ENCODE assay signal across 26 cellular contexts in genomic region chr10:132696728-132697567, GRCh38.
DNase-seq lines count a peak whose midpoint lies in the region; ATAC-seq and TF ChIP-seq lines count a peak whose summit lies in the region.
"Had no signal": no experiment of that assay in that cellular context is flagged by ENCODE, and none has a peak within 500 bp of the region (broad histone marks: within the 10 kb centered on the region; RNA-seq: fewer than 3 reads in every experiment).

No MANE protein-coding gene starts in this region.

- POLR2A ChIA-PET in activated CD8-positive, alpha-beta T cell treated with anti-CD3 and anti-CD28 coated beads, Interleukin-2, amount 10 ng/mL, durations not matched to agents 7 days and 5 days (lab: Charles Lee): no interaction called here

- H3K27ac Mint-ChIP-seq in activated naive CD4-positive, alpha-beta T cell treated with anti-CD3 and anti-CD28 coated beads, Interleukin-2, amount 10 ng/mL, durations not matched to agents 7 days and 5 days: peak overlapping the region; percentile 42
- no peak overlapping the region for H3K27ac Mint-ChIP-seq in endodermal cell
- H3K27ac Mint-ChIP-seq in activated CD8-positive, alpha-beta T cell treated with anti-CD3 and anti-CD28 coated beads, Interleukin-2, amount 10 ng/mL, durations not matched to agents 7 days and 5 days: no peak overlapping the region
- H3K27ac Mint-ChIP-seq: activated CD4-positive, alpha-beta T cell treated with anti-CD3 and anti-CD28 coated beads, Interleukin-2, amount 10 ng/mL, durations not matched to agents 7 days and 5 days; activated naive CD8-positive, alpha-beta T cell treated with anti-CD3 and anti-CD28 coated beads for 36 hours; B cell had no signal

- peaks cover 8% of the 10 kb centered on the region for H3K9me3 Mint-ChIP-seq in activated naive CD4-positive, alpha-beta T cell treated with anti-CD3 and anti-CD28 coated beads, Interleukin-2, amount 10 ng/mL, durations not matched to agents 7 days and 5 days
- peaks cover 7% of the 10 kb centered on the region for H3K9me3 Mint-ChIP-seq in endodermal cell
- H3K9me3 Mint-ChIP-seq in activated CD8-positive, alpha-beta T cell treated with anti-CD3 and anti-CD28 coated beads, Interleukin-2, amount 10 ng/mL, durations not matched to agents 7 days and 5 days (ENCODE audit: insufficient read depth): peaks cover 22% of the 10 kb centered on the region
- H3K9me3 Mint-ChIP-seq: activated naive CD8-positive, alpha-beta T cell treated with anti-CD3 and anti-CD28 coated beads for 36 hours had no signal

- no peak overlapping the region for H3K27ac ChIP-seq in endodermal cell (ENCODE audit: low read depth, low read length)
- H3K27ac ChIP-seq in lower lobe of right lung: no peak overlapping the region
- H3K27ac ChIP-seq in suprapubic skin: no peak overlapping the region
- H3K27ac ChIP-seq: foreskin keratinocyte, heart right ventricle, RWPE1, WERI-Rb-1 had no signal

- no peak overlapping the region for H3K4me3 Mint-ChIP-seq in activated naive CD4-positive, alpha-beta T cell treated with anti-CD3 and anti-CD28 coated beads, Interleukin-2, amount 10 ng/mL, durations not matched to agents 7 days and 5 days
- H3K4me3 Mint-ChIP-seq in endodermal cell: no peak overlapping the region
- no peak overlapping the region for H3K4me3 Mint-ChIP-seq in activated CD8-positive, alpha-beta T cell treated with anti-CD3 and anti-CD28 coated beads, Interleukin-2, amount 10 ng/mL, durations not matched to agents 7 days and 5 days
- H3K4me3 Mint-ChIP-seq: activated CD4-positive, alpha-beta T cell treated with anti-CD3 and anti-CD28 coated beads, Interleukin-2, amount 10 ng/mL, durations not matched to agents 7 days and 5 days; activated naive CD8-positive, alpha-beta T cell treated with anti-CD3 and anti-CD28 coated beads for 36 hours; B cell had no signal

- WGBS in endodermal cell (ENCODE audit: insufficient coverage in 1 of 2, insufficient read length in 1 of 2), 2 experiments: 94 to 98% methylated on average over 7 to 8 of the region's 13 CpGs
- whole genome bisulfite sequencing in suprapubic skin: 94% methylated on average over 11 of the region's 13 CpGs

- CTCF ChIA-PET in activated naive CD4-positive, alpha-beta T cell treated with anti-CD3 and anti-CD28 coated beads, Interleukin-2, amount 10 ng/mL, durations not matched to agents 7 days and 5 days (lab: Charles Lee): no interaction called here
- CTCF ChIA-PET in activated CD8-positive, alpha-beta T cell treated with anti-CD3 and anti-CD28 coated beads, Interleukin-2, amount 10 ng/mL, durations not matched to agents 7 days and 5 days (lab: Charles Lee): no interaction called here

- H3K9me3 ChIP-seq in endodermal cell (ENCODE audit: control insufficient read depth, low read length) (peaks cover 22% of the 10 kb centered on the region), lower lobe of right lung (peaks cover 5% of the 10 kb centered on the region), suprapubic skin (no peaks in the 10 kb centered on the region)

- no peaks in the 10 kb centered on the region for H3K36me3 ChIP-seq in endodermal cell (ENCODE audit: control insufficient read depth, insufficient read depth, low read length)
- H3K36me3 ChIP-seq in lower lobe of right lung: peaks cover 29% of the 10 kb centered on the region
- peaks cover 21% of the 10 kb centered on the region for H3K36me3 ChIP-seq in suprapubic skin
- H3K36me3 ChIP-seq: WERI-Rb-1 had no signal

- H3K9ac ChIP-seq in endodermal cell (ENCODE audit: extremely low read depth, low read length, poor library complexity, severe bottlenecking): no peak overlapping the region

- H3K27me3 Mint-ChIP-seq in activated naive CD4-positive, alpha-beta T cell treated with anti-CD3 and anti-CD28 coated beads, Interleukin-2, amount 10 ng/mL, durations not matched to agents 7 days and 5 days: no peaks in the 10 kb centered on the region
- H3K27me3 Mint-ChIP-seq in endodermal cell (ENCODE audit: insufficient read depth): no peaks in the 10 kb centered on the region
- H3K27me3 Mint-ChIP-seq in activated CD8-positive, alpha-beta T cell treated with anti-CD3 and anti-CD28 coated beads, Interleukin-2, amount 10 ng/mL, durations not matched to agents 7 days and 5 days (ENCODE audit: low read depth): no peaks in the 10 kb centered on the region
- H3K27me3 Mint-ChIP-seq: activated CD4-positive, alpha-beta T cell treated with anti-CD3 and anti-CD28 coated beads, Interleukin-2, amount 10 ng/mL, durations not matched to agents 7 days and 5 days; activated naive CD8-positive, alpha-beta T cell treated with anti-CD3 and anti-CD28 coated beads for 36 hours; B cell had no signal

- no peak for DNase-seq in activated naive CD4-positive, alpha-beta T cell treated with anti-CD3 and anti-CD28 coated beads, Interleukin-2, amount 10 ng/mL, durations not matched to agents 7 days and 5 days
- DNase-seq in activated naive CD4-positive, alpha-beta T cell treated with anti-CD3 and anti-CD28 coated beads, Interleukin-2, amount 50 U/mL, for 16 hours: no peak
- DNase-seq in endodermal cell: peak; percentile 30
- DNase-seq in lower lobe of right lung: peak; percentile 26
- DNase-seq in suprapubic skin (ENCODE audit: low spot score in 2 of 2): peak; percentile 38 to 67
- DNase-seq in stimulated activated CD4-positive, alpha-beta T cell treated with anti-CD3 and anti-CD28 coated beads, Interleukin-1b, Interleukin-23, amount 100 ng/mL, for 48 hours: no peak
- no peak for DNase-seq in activated CD8-positive, alpha-beta T cell treated with anti-CD3 and anti-CD28 coated beads, Interleukin-2, amount 10 ng/mL, durations not matched to agents 7 days and 5 days
- no peak for DNase-seq in NCI-H2196 treated with DMSO at 0.1 percent for 48 hours (lab: John Stamatoyannopoulos, UW; ENCODE audit: unreplicated experiment)
- DNase-seq: activated CD4-positive, alpha-beta T cell treated with anti-CD3 and anti-CD28 coated beads, Interleukin-2, amount 10 ng/mL, durations not matched to agents 7 days and 5 days; activated naive CD8-positive, alpha-beta T cell treated with anti-CD3 and anti-CD28 coated beads for 36 hours; cerebellar nuclear complex; DMS53; effector CD4-positive, alpha-beta T cell; foreskin keratinocyte; GDM1; heart right ventricle; Kasumi-1; NCI-H1048; NCI-H187; NCI-H774; substantia nigra; T-helper 9 cell; WERI-Rb-1 had no signal

- peak in 1 of 2 donors; percentile 43 for ATAC-seq in lower lobe of right lung
- no peak for ATAC-seq in activated CD8-positive, alpha-beta T cell treated with anti-CD3 and anti-CD28 coated beads, Interleukin-2, amount 10 ng/mL, durations not matched to agents 7 days and 5 days
- ATAC-seq: foreskin keratinocyte, SK-N-SH treated with all-trans-retinoic acid at 6 μM for 48 hours had no signal

- H3K4me1 Mint-ChIP-seq in activated naive CD4-positive, alpha-beta T cell treated with anti-CD3 and anti-CD28 coated beads, Interleukin-2, amount 10 ng/mL, durations not matched to agents 7 days and 5 days: peaks cover 24% of the 10 kb centered on the region
- H3K4me1 Mint-ChIP-seq in endodermal cell: no peaks in the 10 kb centered on the region
- H3K4me1 Mint-ChIP-seq in activated CD8-positive, alpha-beta T cell treated with anti-CD3 and anti-CD28 coated beads, Interleukin-2, amount 10 ng/mL, durations not matched to agents 7 days and 5 days (ENCODE audit: low read depth): peaks cover 17% of the 10 kb centered on the region
- H3K4me1 Mint-ChIP-seq: B cell had no signal

- H3K4me3 ChIP-seq in endodermal cell (ENCODE audit: low read length) (no peak overlapping the region), lower lobe of right lung (no peak overlapping the region), suprapubic skin (no peak overlapping the region)
- H3K4me3 ChIP-seq: heart right ventricle had no signal

- TF ChIP-seq EP300 in suprapubic skin (IDR thresholded peaks at IDR 0.05): no peak

- no peak for TF ChIP-seq POLR2A in suprapubic skin (IDR thresholded peaks at IDR 0.05)

- intact Hi-C loops in lower lobe of right lung (cut with DNase I): no loop called here

- H3K4me1 ChIP-seq in endodermal cell (ENCODE audit: control insufficient read depth, insufficient read depth, low read length) (no peaks in the 10 kb centered on the region), lower lobe of right lung (no peaks in the 10 kb centered on the region), suprapubic skin (peaks cover 2% of the 10 kb centered on the region)
- H3K4me1 ChIP-seq: foreskin keratinocyte had no signal

- H3K36me3 Mint-ChIP-seq in activated naive CD4-positive, alpha-beta T cell treated with anti-CD3 and anti-CD28 coated beads, Interleukin-2, amount 10 ng/mL, durations not matched to agents 7 days and 5 days: peaks cover 8% of the 10 kb centered on the region
- peaks cover 2% of the 10 kb centered on the region for H3K36me3 Mint-ChIP-seq in endodermal cell (ENCODE audit: low read depth)
- H3K36me3 Mint-ChIP-seq in activated CD8-positive, alpha-beta T cell treated with anti-CD3 and anti-CD28 coated beads, Interleukin-2, amount 10 ng/mL, durations not matched to agents 7 days and 5 days (ENCODE audit: low read depth): peaks cover 11% of the 10 kb centered on the region

- no peak for TF ChIP-seq CTCF in endodermal cell (conservative IDR thresholded peaks at IDR 0.05)
- TF ChIP-seq CTCF in lower lobe of right lung (IDR thresholded peaks at IDR 0.05): no peak
- TF ChIP-seq CTCF in suprapubic skin (IDR thresholded peaks at IDR 0.05): no peak

- H3K27me3 ChIP-seq in endodermal cell (ENCODE audit: control insufficient read depth, insufficient read depth, low read length, poor library complexity, severe bottlenecking) (no peaks in the 10 kb centered on the region), lower lobe of right lung (ENCODE audit: low read depth) (no peaks in the 10 kb centered on the region), suprapubic skin (no peaks in the 10 kb centered on the region)
- H3K27me3 ChIP-seq: foreskin keratinocyte, heart right ventricle had no signal

Comparison
In these comparisons a context has a peak if more than half of its experiments do, and no peak if none do; other contexts are left out.
1. DNase-seq: peak in endodermal cell (single experiment), lower lobe of right lung (single experiment) and suprapubic skin (2 of 2); none in activated naive CD4-positive, alpha-beta T cell treated with anti-CD3 and anti-CD28 coated beads, Interleukin-2, amount 10 ng/mL, durations not matched to agents 7 days and 5 days (single experiment), activated naive CD4-positive, alpha-beta T cell treated with anti-CD3 and anti-CD28 coated beads, Interleukin-2, amount 50 U/mL, for 16 hours (single experiment), stimulated activated CD4-positive, alpha-beta T cell treated with anti-CD3 and anti-CD28 coated beads, Interleukin-1b, Interleukin-23, amount 100 ng/mL, for 48 hours (single experiment), activated CD8-positive, alpha-beta T cell treated with anti-CD3 and anti-CD28 coated beads, Interleukin-2, amount 10 ng/mL, durations not matched to agents 7 days and 5 days (single experiment) and NCI-H2196 treated with DMSO at 0.1 percent for 48 hours (single experiment).